Comparison of ENCODE assay signal across 8 cellular contexts in genomic region chr4:113394730-113395530, GRCh38.
DNase-seq lines count a peak whose midpoint lies in the region; ATAC-seq, FAIRE-seq and TF ChIP-seq lines count a peak whose summit lies in the region.

No MANE protein-coding gene starts in this region.

- peak; percentile 94 for FAIRE-seq in GM18507 (lab: Jason Lieb, UNC)

- H3K27ac Mint-ChIP-seq in T-helper 17 cell: no peak overlapping the region

- H3K4me3 ChIP-seq in AG04450 (ENCODE audit: low read depth, low read length): no peak overlapping the region
- H3K4me3 ChIP-seq in brain microvascular endothelial cell (ENCODE audit: low read depth, low read length): no peak overlapping the region

- H3K9me3 ChIP-seq in AG04450 (ENCODE audit: control insufficient read depth, insufficient read depth, low read length) (no peaks in the 10 kb centered on the region), T-helper 17 cell (ENCODE audit: control insufficient read depth, low read length, poor library complexity, severe bottlenecking) (no peaks in the 10 kb centered on the region)

- DNase-seq in AG04450 (ENCODE audit: low read depth, low spot score) (peak; percentile 74), GM18507 (ENCODE audit: extremely low spot score, insufficient read length, low read depth) (peak; percentile 28), NCI-H1694 treated with DMSO at 0.1 percent for 48 hours (lab: John Stamatoyannopoulos, UW) (peak; percentile 73), T-helper 17 cell (peak in 1 of 3 donors; percentile 31), brain microvascular endothelial cell (peak; percentile 81), iPS-NIHi7 (ENCODE audit: extremely low spot score) (peak; percentile 71)
- peak in 3 of 4 experiments; percentile 20 to 46 (median 35) for DNase-seq in stimulated activated CD4-positive, alpha-beta T cell treated with anti-CD3 and anti-CD28 coated beads, Interleukin-1b, Interleukin-23, amount 100 ng/mL, for 24 hours (ENCODE audit: low read depth in 4 of 4, low spot score in 1 of 4)

- peaks cover 7% of the 10 kb centered on the region for H3K27me3 Mint-ChIP-seq in T-helper 17 cell

- no peaks in the 10 kb centered on the region for H3K36me3 Mint-ChIP-seq in T-helper 17 cell (ENCODE audit: low read depth)

- in situ Hi-C loops in brain microvascular endothelial cell (cut with HindIII; ENCODE audit: low pct_ligation_motif_present, low sequenced_read_pairs): no loop called here

- no peaks in the 10 kb centered on the region for H3K36me3 ChIP-seq in brain microvascular endothelial cell (replicated peaks)

- POLR2A ChIA-PET in AG04450 (lab: Yijun Ruan, JAX): no interaction called here

- TF ChIP-seq CTCF in AG04450 (IDR thresholded peaks at IDR 0.05; ENCODE audit: low read depth, low read length): peak; percentile 74
- TF ChIP-seq CTCF in brain microvascular endothelial cell (IDR thresholded peaks at IDR 0.05; ENCODE audit: low read depth, low read length, missing control alignments): peak; percentile 72

- no peak overlapping the region for H3K27ac ChIP-seq in AG04450 (ENCODE audit: low read depth, low read length)
- H3K27ac ChIP-seq in brain microvascular endothelial cell: no peak overlapping the region

- CTCF ChIA-PET in AG04450 (lab: Charles Lee): interaction anchor here (0.6 to 3.3 kb wide), 49 partner anchors 8 to 1300 kb away, joined by 3 to 26 read pairs (median 4); partner anchors contain the start of gene ANK2

- peak; percentile 84 for ATAC-seq in HG02970 (IDR thresholded peaks at IDR 0.05; ENCODE audit: low FRiP score, unreplicated experiment)
- ATAC-seq in T-helper 17 cell: peak; percentile 91

- H3K4me3 Mint-ChIP-seq in T-helper 17 cell: no peak overlapping the region

- H3K4me1 Mint-ChIP-seq in T-helper 17 cell: peaks cover 2% of the 10 kb centered on the region

- H3K27me3 ChIP-seq in AG04450 (ENCODE audit: control insufficient read depth, insufficient read depth, low read length) (no peaks in the 10 kb centered on the region), brain microvascular endothelial cell (replicated peaks) (no peaks in the 10 kb centered on the region)
